In the genomic region with DNA sequence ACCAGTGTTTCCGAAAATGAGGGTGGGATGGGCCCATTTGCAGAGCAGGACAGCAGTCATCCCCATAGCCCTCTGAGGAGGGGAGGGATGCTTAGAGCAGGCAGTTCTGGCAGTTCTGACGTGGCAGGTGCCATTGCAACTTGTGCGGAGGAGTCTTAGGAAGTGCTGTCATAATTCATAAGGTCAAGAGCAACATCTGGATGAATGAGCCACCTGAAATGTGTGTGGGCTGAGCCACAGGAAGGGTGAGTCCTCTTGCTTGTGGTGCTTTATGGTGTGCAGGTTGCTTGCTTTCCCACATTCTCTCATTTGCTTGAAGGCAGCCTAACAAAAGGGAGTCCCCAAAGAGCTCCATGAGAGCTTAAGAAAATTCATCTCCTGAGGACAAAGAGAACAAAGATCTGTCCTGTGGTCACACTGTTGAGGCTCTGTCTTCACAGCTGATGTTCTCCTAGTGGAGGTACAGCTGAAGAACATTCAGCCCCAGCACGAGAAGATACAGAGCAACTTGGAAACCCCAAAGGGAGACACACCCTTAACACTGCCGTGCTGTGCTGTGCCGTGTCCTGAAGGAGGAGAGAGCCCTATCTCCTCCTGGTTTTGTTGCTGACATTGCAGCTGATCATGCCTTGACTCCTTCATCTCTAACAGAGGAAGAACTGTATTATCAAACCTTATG, we compare ENCODE assay signal across 17 cellular contexts.
A peak's percentile ranks its signal among the peaks of the same experiment; 100 is the strongest.
DNase-seq lines count a peak whose midpoint lies in the region; ATAC-seq, FAIRE-seq and TF ChIP-seq lines count a peak whose summit lies in the region.
"Had no signal": no experiment of that assay in that cellular context is flagged by ENCODE, and none has a peak within 500 bp of the region (broad histone marks: within the 10 kb centered on the region; RNA-seq: fewer than 3 reads in every experiment).

No MANE protein-coding gene starts in this region.

- H3K27me3 ChIP-seq in CD8-positive, alpha-beta T cell (ENCODE audit: insufficient read depth, low read length) = no peaks in the 10 kb centered on the region
- H3K27me3 ChIP-seq: neural progenitor cell, right atrium auricular region had no signal

- no peak overlapping the region for H3K27ac ChIP-seq in CD8-positive, alpha-beta T cell (ENCODE audit: low read depth, low read length)
- H3K27ac ChIP-seq: right atrium auricular region had no signal

- no peaks in the 10 kb centered on the region for H3K4me1 ChIP-seq in CD8-positive, alpha-beta T cell (ENCODE audit: insufficient read depth, low read length)
- H3K4me1 ChIP-seq: HAP-1, neural progenitor cell, right atrium auricular region had no signal

- no peak overlapping the region for H3K4me3 Mint-ChIP-seq in CD8-positive, alpha-beta T cell
- peak overlapping the region in 1 of 2 donors; percentile 51 for H3K4me3 Mint-ChIP-seq in activated T-cell treated with anti-CD3 and anti-CD28 coated beads, Interleukin-2, amount 50 U/mL, for 72 hours
- H3K4me3 Mint-ChIP-seq: B cell, neural progenitor cell had no signal

- ATAC-seq in CD8-positive, alpha-beta T cell = no peak
- ATAC-seq in activated T-cell treated with anti-CD3 and anti-CD28 coated beads, Interleukin-2, amount 50 U/mL, for 72 hours (replicated peaks in 1 of 2) = peak; percentile 78 to 86
- ATAC-seq: HepG2 had no signal

- no peaks in the 10 kb centered on the region for H3K27me3 Mint-ChIP-seq in CD8-positive, alpha-beta T cell (ENCODE audit: low read depth)
- H3K27me3 Mint-ChIP-seq in activated T-cell treated with anti-CD3 and anti-CD28 coated beads, Interleukin-2, amount 50 U/mL, for 72 hours (ENCODE audit: low read depth) = peaks cover 34% of the 10 kb centered on the region
- H3K27me3 Mint-ChIP-seq: B cell had no signal

- H3K9me3 Mint-ChIP-seq in CD8-positive, alpha-beta T cell = no peaks in the 10 kb centered on the region
- H3K9me3 Mint-ChIP-seq in activated T-cell treated with anti-CD3 and anti-CD28 coated beads, Interleukin-2, amount 50 U/mL, for 72 hours = no peaks in the 10 kb centered on the region

- TF ChIP-seq CTCF in CD8-positive, alpha-beta T cell (IDR thresholded peaks at IDR 0.05) = no peak

- no peak for DNase-seq in CD8-positive, alpha-beta T cell
- DNase-seq in GM12891 (ENCODE audit: insufficient read length, low spot score) (no peak), NCI-H1092 (lab: John Stamatoyannopoulos, UW) (no peak), cerebellar nuclear complex (lab: John Stamatoyannopoulos, UW) (no peak), NCI-H2196 treated with DMSO at 0.1 percent for 48 hours (lab: John Stamatoyannopoulos, UW; ENCODE audit: unreplicated experiment) (no peak)
- peak; percentile 53 for DNase-seq in activated T-cell treated with anti-CD3 and anti-CD28 coated beads, Interleukin-2, amount 50 U/mL, for 72 hours
- peak; percentile 10 to 14 for DNase-seq in stimulated activated CD4-positive, alpha-beta T cell treated with anti-CD3 and anti-CD28 coated beads, Interleukin-15, amount 100 ng/mL, for 48 hours (ENCODE audit: low read depth in 2 of 2)
- DNase-seq: amygdala, DND-41, MM.1S, NCI-H2081 treated with DMSO at 0.1 percent for 48 hours had no signal

- FAIRE-seq in GM12891 (lab: Jason Lieb, UNC) = peak; percentile 26
- FAIRE-seq: colon, HepG2 had no signal

- CTCF ChIA-PET in CD8-positive, alpha-beta T cell (lab: Charles Lee) = no interaction called here

- POLR2A ChIA-PET in CD8-positive, alpha-beta T cell (lab: Charles Lee) = no interaction called here

- H3K27ac Mint-ChIP-seq in CD8-positive, alpha-beta T cell = peak overlapping the region; percentile 60
- peak overlapping the region; percentile 31 for H3K27ac Mint-ChIP-seq in activated T-cell treated with anti-CD3 and anti-CD28 coated beads, Interleukin-2, amount 50 U/mL, for 72 hours
- H3K27ac Mint-ChIP-seq: B cell, neural progenitor cell had no signal

- intact Hi-C loops in CD8-positive, alpha-beta T cell (cut with DNase I, micrococcal nuclease) = no loop called here

- H3K36me3 ChIP-seq in CD8-positive, alpha-beta T cell (ENCODE audit: insufficient read depth, low read length) = no peaks in the 10 kb centered on the region
- H3K36me3 ChIP-seq: neural progenitor cell had no signal

- no peak for TF ChIP-seq POLR2A in GM12891 (IDR thresholded peaks at IDR 0.05; ENCODE audit: low read depth, low read length)

- no peak overlapping the region for H3K4me3 ChIP-seq in CD8-positive, alpha-beta T cell (ENCODE audit: low read depth, low read length)
- H3K4me3 ChIP-seq: HAP-1, neural progenitor cell, right atrium auricular region had no signal

- no peaks in the 10 kb centered on the region for H3K9me3 ChIP-seq in CD8-positive, alpha-beta T cell (ENCODE audit: low read length)
- H3K9me3 ChIP-seq: HAP-1, right atrium auricular region had no signal

- no peaks in the 10 kb centered on the region for H3K4me1 Mint-ChIP-seq in CD8-positive, alpha-beta T cell (ENCODE audit: low read depth)
- peaks cover 38% of the 10 kb centered on the region for H3K4me1 Mint-ChIP-seq in activated T-cell treated with anti-CD3 and anti-CD28 coated beads, Interleukin-2, amount 50 U/mL, for 72 hours (ENCODE audit: low read depth)

- peaks cover 27% of the 10 kb centered on the region for H3K36me3 Mint-ChIP-seq in CD8-positive, alpha-beta T cell
- peaks cover 0 to 2% of the 10 kb centered on the region in 2 donors for H3K36me3 Mint-ChIP-seq in activated T-cell treated with anti-CD3 and anti-CD28 coated beads, Interleukin-2, amount 50 U/mL, for 72 hours (ENCODE audit: insufficient read depth in 2 of 2)

TF ChIP-seq in GM12891, 5 proteins besides CTCF, POLR2A, EP300 and RAD21:
- no peak for TF ChIP-seq POU2F2 (IDR thresholded peaks at IDR 0.05; ENCODE audit: low read depth, low read length)

Comparison
In these comparisons a context has a peak if more than half of its experiments do, and no peak if none do; other contexts are left out.
1. DNase-seq: peak in activated T-cell treated with anti-CD3 and anti-CD28 coated beads, Interleukin-2, amount 50 U/mL, for 72 hours (2 of 2) and stimulated activated CD4-positive, alpha-beta T cell treated with anti-CD3 and anti-CD28 coated beads, Interleukin-15, amount 100 ng/mL, for 48 hours (2 of 2); none in CD8-positive, alpha-beta T cell (0 of 7), GM12891 (single experiment), NCI-H1092 (single experiment), cerebellar nuclear complex (0 of 2) and NCI-H2196 treated with DMSO at 0.1 percent for 48 hours (single experiment).